Comparison of ENCODE assay signal across 8 cellular contexts in the genomic region with DNA sequence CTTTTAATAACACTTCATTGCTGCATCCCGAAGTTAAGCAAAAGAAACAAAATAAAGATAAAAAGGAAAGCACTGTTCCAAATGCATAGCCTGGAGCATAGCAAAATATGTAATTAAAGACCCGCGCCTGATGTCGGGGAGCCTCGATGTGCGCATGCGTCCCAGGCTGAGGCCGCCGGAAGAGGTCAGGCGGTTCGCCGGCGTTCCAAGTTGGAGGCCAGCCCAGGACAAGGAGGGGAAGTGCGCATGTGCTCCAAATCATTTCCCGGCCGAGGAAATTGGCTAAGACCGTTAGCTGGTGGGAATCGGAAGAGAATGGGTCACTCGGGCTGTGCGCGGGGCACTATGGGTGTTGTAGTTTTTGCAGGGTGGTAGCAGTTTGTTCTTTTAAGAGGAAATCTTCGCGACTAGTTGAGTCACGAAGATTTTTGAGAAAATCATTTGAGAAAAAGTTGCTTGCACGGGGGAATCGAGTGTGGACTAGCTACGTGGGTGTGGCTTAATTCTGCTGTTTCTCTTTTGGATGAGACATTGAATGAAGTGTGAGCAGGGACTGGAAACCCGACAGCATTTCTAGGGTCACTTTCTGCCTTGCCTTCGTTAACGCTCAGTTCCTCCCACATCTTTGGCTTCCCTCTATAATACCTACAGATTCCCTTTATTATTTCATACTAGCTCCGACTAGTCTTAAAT. TPM values are rescaled to one million over a fixed set of nuclear protein-coding genes. Genes with fewer than 3 reads are reported as not detected.
DNase-seq lines count a peak whose midpoint lies in the region; ATAC-seq and TF ChIP-seq lines count a peak whose summit lies in the region.

No MANE protein-coding gene starts in this region.

- H3K27ac ChIP-seq in HL-60 (replicated peaks): peak overlapping the region; percentile 37
- 0 out of 2 replicates have a peak overlapping the region, but pooled peaks have one; percentile 57 for H3K27ac ChIP-seq in Panc1 (ENCODE audit: low read length)
- H3K27ac ChIP-seq in mucosa of rectum (ENCODE audit: low read depth in 2 of 2, low read length in 2 of 2): peak overlapping the region; percentile 37 to 49

- H3K4me1 ChIP-seq in Panc1 (ENCODE audit: control insufficient read depth, insufficient read depth, low read length): no peaks in the 10 kb centered on the region
- peaks cover 8 to 9% of the 10 kb centered on the region in 2 donors for H3K4me1 ChIP-seq in mucosa of rectum (ENCODE audit: control insufficient read depth in 2 of 2, insufficient read depth in 2 of 2, low read length in 2 of 2)

- in situ Hi-C loops in Panc1 (cut with HindIII; ENCODE audit: low pct_unique_long_range_greater_than_20kb, low sequenced_read_pairs): no loop called here

- ATAC-seq in Panc1: peak; percentile 85
- ATAC-seq in activated T-cell treated with anti-CD3 and anti-CD28 coated beads, Interleukin-2, amount 50 U/mL, for 72 hours (replicated peaks in 1 of 2): peak; percentile 90 to 93
- ATAC-seq in esophagus mucosa: peak; percentile 91
- ATAC-seq in HG03139 (IDR thresholded peaks at IDR 0.05; ENCODE audit: unreplicated experiment): no peak

- H3K36me3 Mint-ChIP-seq in activated T-cell treated with anti-CD3 and anti-CD28 coated beads, Interleukin-2, amount 50 U/mL, for 72 hours (ENCODE audit: insufficient read depth in 2 of 2): no peaks in the 10 kb centered on the region

- no peaks in the 10 kb centered on the region for H3K9me3 ChIP-seq in Panc1 (ENCODE audit: control insufficient read depth, insufficient read depth, low read depth, low read length)
- H3K9me3 ChIP-seq in mucosa of rectum (ENCODE audit: control insufficient read depth in 2 of 2, low read length in 2 of 2): no peaks in the 10 kb centered on the region

- POLR2A ChIA-PET in Panc1 (lab: Charles Lee): no interaction called here

- DNase-seq in GM12865 (ENCODE audit: low read depth) (peak; percentile 77), HL-60 (ENCODE audit: low read depth in 1 of 2, low spot score in 1 of 2) (peak; percentile 93 to 95), Panc1 (ENCODE audit: low read depth, low spot score) (peak; percentile 12)
- peak; percentile 74 to 77 for DNase-seq in activated T-cell treated with anti-CD3 and anti-CD28 coated beads, Interleukin-2, amount 50 U/mL, for 72 hours
- DNase-seq in stimulated activated CD8-positive, alpha-beta memory T cell treated with anti-CD3 and anti-CD28 coated beads, Interleukin-4, amount 100 ng/mL, for 1 hour (ENCODE audit: low read depth in 2 of 2, low spot score in 1 of 2): peak; percentile 14 to 35

- H3K9me3 Mint-ChIP-seq in activated T-cell treated with anti-CD3 and anti-CD28 coated beads, Interleukin-2, amount 50 U/mL, for 72 hours: peaks cover 0 to 3% of the 10 kb centered on the region in 2 donors

- BruUV-seq in Panc1 (replicated peaks; lab: Mats Ljungman, UMichigan): no TSS peak

- intact Hi-C loops in Panc1 (cut with micrococcal nuclease; ENCODE audit: unreplicated experiment): no loop called here

- peaks cover 36% of the 10 kb centered on the region for H3K4me1 Mint-ChIP-seq in activated T-cell treated with anti-CD3 and anti-CD28 coated beads, Interleukin-2, amount 50 U/mL, for 72 hours (ENCODE audit: low read depth)

- peaks cover 7% of the 10 kb centered on the region for H3K27me3 Mint-ChIP-seq in activated T-cell treated with anti-CD3 and anti-CD28 coated beads, Interleukin-2, amount 50 U/mL, for 72 hours (ENCODE audit: low read depth)

- H3K36me3 ChIP-seq in Panc1 (ENCODE audit: control insufficient read depth, insufficient read depth, low read length) (no peaks in the 10 kb centered on the region), mucosa of rectum (ENCODE audit: control insufficient read depth in 2 of 2, insufficient read depth in 2 of 2, low read length in 2 of 2) (no peaks in the 10 kb centered on the region)

- H3K4me3 Mint-ChIP-seq in activated T-cell treated with anti-CD3 and anti-CD28 coated beads, Interleukin-2, amount 50 U/mL, for 72 hours: peak overlapping the region; percentile 81 to 93

- peak overlapping the region in 1 of 2 donors; percentile 35 for H3K9ac ChIP-seq in mucosa of rectum (ENCODE audit: low read depth in 1 of 2, low read length in 2 of 2)

- CTCF ChIA-PET in Panc1 (lab: Charles Lee): no interaction called here

- TF ChIP-seq CTCF in GM12865 (IDR thresholded peaks at IDR 0.05; ENCODE audit: insufficient read depth, low read depth, low read length, missing control alignments) (no peak), HL-60 (IDR thresholded peaks at IDR 0.05; ENCODE audit: insufficient read depth, low read length) (no peak), Panc1 (IDR thresholded peaks at IDR 0.05) (no peak)

- peak overlapping the region; percentile 87 for H3K27ac Mint-ChIP-seq in activated T-cell treated with anti-CD3 and anti-CD28 coated beads, Interleukin-2, amount 50 U/mL, for 72 hours

- peak overlapping the region; percentile 36 for H3K4me3 ChIP-seq in GM12865 (ENCODE audit: low read depth, low read length)
- peak overlapping the region; percentile 34 for H3K4me3 ChIP-seq in HL-60 (replicated peaks; ENCODE audit: insufficient read depth, low read length)
- H3K4me3 ChIP-seq in Panc1 (ENCODE audit: low read depth in 2 of 2, low read length in 2 of 2): peak overlapping the region; percentile 29 to 31
- H3K4me3 ChIP-seq in mucosa of rectum (ENCODE audit: low read length in 2 of 2): peak overlapping the region; percentile 22 to 71

- no peaks in the 10 kb centered on the region for H3K27me3 ChIP-seq in HL-60 (ENCODE audit: insufficient read depth, poor library complexity, severe bottlenecking)
- peaks cover 13% of the 10 kb centered on the region; the same call in 1 of the 2 replicates for H3K27me3 ChIP-seq in Panc1 (ENCODE audit: control insufficient read depth, insufficient read depth, low read length)
- no peaks in the 10 kb centered on the region for H3K27me3 ChIP-seq in mucosa of rectum (ENCODE audit: control insufficient read depth in 2 of 2, insufficient read depth in 2 of 2, low read length in 2 of 2)

RNA-seq across cellular contexts. Expression of a gene that starts 31.0 kb away (rescaled TPM):
- not detected for total RNA-seq in Panc1 (2021; ENCODE audit: unreplicated experiment)
- polyA plus RNA-seq in Panc1 (2012; ENCODE audit: insufficient read length): not detected
- not detected for total RNA-seq in activated T-cell treated with anti-CD3 and anti-CD28 coated beads, Interleukin-2, amount 50 U/mL, for 72 hours
- 0.44 TPM for total RNA-seq in esophagus mucosa

Comparison
In these comparisons a context has a peak if more than half of its experiments do, and no peak if none do; other contexts are left out.
1. DNase-seq: peak in every context shown above with its lines; median percentile 94 in HL-60; 77 in GM12865; 76 in activated T-cell treated with anti-CD3 and anti-CD28 coated beads, Interleukin-2, amount 50 U/mL, for 72 hours; 24 in stimulated activated CD8-positive, alpha-beta memory T cell treated with anti-CD3 and anti-CD28 coated beads, Interleukin-4, amount 100 ng/mL, for 1 hour; 12 in Panc1.